In the genomic region with DNA sequence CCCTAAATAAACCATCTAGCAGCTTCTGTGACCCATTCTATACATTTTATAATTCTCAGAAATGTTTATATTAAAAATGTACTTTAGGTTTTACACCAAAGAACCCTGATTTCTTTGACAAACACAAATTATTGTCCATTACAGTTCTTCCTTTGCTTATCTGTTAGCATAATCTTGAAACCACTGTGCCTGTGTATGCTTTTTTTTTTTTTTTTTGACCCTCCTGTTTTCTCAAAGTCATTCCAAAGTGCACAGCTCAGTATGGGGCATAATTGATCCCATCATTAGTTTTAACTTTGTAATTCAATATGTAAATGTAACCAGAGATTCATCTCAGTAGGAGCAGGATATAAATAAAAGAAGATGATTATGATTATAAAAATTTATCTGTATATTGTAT, we compare ENCODE assay signal across 18 cellular contexts.
A peak's percentile ranks its signal among the peaks of the same experiment; 100 is the strongest.
DNase-seq lines count a peak whose midpoint lies in the region; ATAC-seq and TF ChIP-seq lines count a peak whose summit lies in the region.
"Had no signal": no experiment of that assay in that cellular context is flagged by ENCODE, and none has a peak within 500 bp of the region (broad histone marks: within the 10 kb centered on the region; RNA-seq: fewer than 3 reads in every experiment).

No MANE protein-coding gene starts in this region.

- no peak overlapping the region for H3K4me3 ChIP-seq in thyroid gland (replicated peaks in 1 of 3)
- H3K4me3 ChIP-seq: GM12878, GM23248 had no signal

- no peaks in the 10 kb centered on the region for H3K36me3 ChIP-seq in thyroid gland

- no peak for TF ChIP-seq CTCF in thyroid gland (IDR thresholded peaks at IDR 0.05)

- intact Hi-C loops in thyroid gland (cut with DNase I) = no loop called here

- H3K27me3 ChIP-seq in thyroid gland = no peaks in the 10 kb centered on the region

- no peak for ATAC-seq in HG03280 (IDR thresholded peaks at IDR 0.05; ENCODE audit: unreplicated experiment)
- ATAC-seq: GM12878 had no signal

- H3K4me1 ChIP-seq in thyroid gland = no peaks in the 10 kb centered on the region

- H3K9me3 ChIP-seq in thyroid gland = no peaks in the 10 kb centered on the region

- peak; percentile 20 for DNase-seq in NCI-H2171 treated with DMSO at 0.1 percent for 48 hours (lab: John Stamatoyannopoulos, UW)
- DNase-seq in NCI-H2171 (lab: John Stamatoyannopoulos, UW) = no peak
- peak; percentile 81 for DNase-seq in NCI-H146 (lab: John Stamatoyannopoulos, UW)
- DNase-seq in NCI-H748 (lab: John Stamatoyannopoulos, UW; ENCODE audit: unreplicated experiment) = peak; percentile 71
- no peak for DNase-seq in thyroid gland
- no peak for DNase-seq in nucleus accumbens (lab: John Stamatoyannopoulos, UW)
- DNase-seq: C1 segment of cervical spinal cord; Calu3; CD4-positive, alpha-beta memory T cell; COR-L47; DMS153; DND-41; GM23248; H7; HCEC 1CT; HFFc6 had no signal

- H3K27ac ChIP-seq in thyroid gland = no peak overlapping the region
- H3K27ac ChIP-seq: GM23248 had no signal

- no peak for TF ChIP-seq POLR2A in thyroid gland (IDR thresholded peaks at IDR 0.05)

Comparison
In these comparisons a context has a peak if more than half of its experiments do, and no peak if none do; other contexts are left out.
1. DNase-seq: peak in NCI-H2171 treated with DMSO at 0.1 percent for 48 hours (single experiment), NCI-H146 (single experiment) and NCI-H748 (single experiment); none in NCI-H2171 (single experiment), thyroid gland (0 of 2) and nucleus accumbens (0 of 56).